Comparison of ENCODE assay signal across 10 cellular contexts in the genomic region with DNA sequence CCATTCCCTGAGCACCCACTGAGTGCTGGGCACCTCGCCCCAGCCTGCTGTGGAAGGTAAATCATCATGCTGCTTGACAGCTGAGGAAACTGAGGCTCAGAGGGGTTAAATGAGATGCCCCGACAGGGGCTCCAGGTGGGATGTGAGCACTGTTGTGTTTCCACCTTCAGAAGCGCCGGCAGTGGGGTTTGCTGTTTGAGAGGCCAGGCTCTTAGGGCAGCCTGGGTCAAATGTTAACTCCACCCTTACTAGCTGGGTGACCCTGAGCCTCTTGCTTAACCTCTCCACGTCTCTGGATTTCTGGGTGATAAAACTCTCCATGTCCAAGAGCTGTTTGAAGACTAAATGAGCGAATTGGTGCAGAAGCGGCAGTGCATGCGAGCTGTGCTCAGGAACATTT. TPM values are rescaled to one million over a fixed set of nuclear protein-coding genes. Genes with fewer than 3 reads are reported as not detected.
"Had no signal": no experiment of that assay in that cellular context is flagged by ENCODE, and none has a peak within 500 bp of the region (broad histone marks: within the 10 kb centered on the region; RNA-seq: fewer than 3 reads in every experiment).

No MANE protein-coding gene starts in this region.

- H3K9ac ChIP-seq: GM23248 had no signal

- H3K4me1 ChIP-seq: HAP-1 had no signal

- H3K36me3 ChIP-seq: HAP-1 had no signal

- H3K27ac ChIP-seq: GM23248 had no signal

- DNase-seq: GOT3, H7, HFFc6, KBM-7 had no signal

- H2AFZ ChIP-seq: GM23248 had no signal

- FAIRE-seq: HTR-8/SVneo had no signal

- H3K9me3 ChIP-seq: HAP-1 had no signal

- ATAC-seq: HCT116 had no signal

- H3K4me3 ChIP-seq: GM23248, HAP-1 had no signal

RNA-seq across cellular contexts. Expression of gene FAM3D, which starts 43.1 kb away (rescaled TPM):
- total RNA-seq: GM23248, H7, HFFc6 had no signal
- polyA plus RNA-seq: GM23248, IgD-negative memory B cell had no signal

RNA-seq across cellular contexts. Expression of gene FAM107A, which starts 46.3 kb away (rescaled TPM):
- total RNA-seq: H4 had no signal
- polyA plus RNA-seq: IgD-negative memory B cell had no signal
